Comparison of ENCODE assay signal across 14 cellular contexts in genomic region chr11:122232985-122233384, GRCh38.
DNase-seq lines count a peak whose midpoint lies in the region; ATAC-seq and TF ChIP-seq lines count a peak whose summit lies in the region.
"Had no signal": no experiment of that assay in that cellular context is flagged by ENCODE, and none has a peak within 500 bp of the region (broad histone marks: within the 10 kb centered on the region; RNA-seq: fewer than 3 reads in every experiment).

No MANE protein-coding gene starts in this region.

- CTCF ChIA-PET in PC-3 (lab: Charles Lee), result no interaction called here

- intact Hi-C loops in PC-3 (cut with micrococcal nuclease), result no loop called here

- no peak overlapping the region for H3K4me2 ChIP-seq in PC-3 (ENCODE audit: low read length)

- H3K36me3 ChIP-seq in PC-3 (ENCODE audit: low read depth, low read length), result no peaks in the 10 kb centered on the region
- H3K36me3 ChIP-seq: BLaER1 had no signal

- no peak overlapping the region for H3K4me3 ChIP-seq in PC-3 (ENCODE audit: low read length)
- H3K4me3 ChIP-seq: BLaER1, GM23248, K562 had no signal

- H4K20me1 ChIP-seq in PC-3 (ENCODE audit: low read length), result no peaks in the 10 kb centered on the region
- H4K20me1 ChIP-seq: BLaER1 had no signal

- no TSS peak for BruUV-seq in PC-3 (replicated peaks; lab: Mats Ljungman, UMichigan)

- H3K4me1 ChIP-seq in PC-3 (ENCODE audit: insufficient read depth, low read length), result 0 out of 2 replicates have a peak, but pooled peaks cover 8% of the 10 kb centered on the region

- no peak for TF ChIP-seq CTCF in PC-3 (conservative IDR thresholded peaks at IDR 0.05; ENCODE audit: low read depth, low read length)

- H2AFZ ChIP-seq in PC-3 (ENCODE audit: low read length), result no peak overlapping the region
- H2AFZ ChIP-seq: GM23248 had no signal

- H3K9me3 ChIP-seq in PC-3 (ENCODE audit: low read length), result no peaks in the 10 kb centered on the region
- H3K9me3 ChIP-seq: BLaER1 had no signal

- no peaks in the 10 kb centered on the region for H3F3A ChIP-seq in PC-3 (ENCODE audit: low read length, unreplicated experiment)

- POLR2A ChIA-PET in PC-3 (lab: Charles Lee; ENCODE audit: unreplicated experiment), result no interaction called here

- peaks cover 40% of the 10 kb centered on the region for H3K27me3 ChIP-seq in PC-3 (ENCODE audit: low read length)
- H3K27me3 ChIP-seq: BLaER1 had no signal

- peak; percentile 39 for DNase-seq in DMS53 (lab: John Stamatoyannopoulos, UW)
- DNase-seq in DMS53 treated with DMSO at 0.1 percent for 48 hours (lab: John Stamatoyannopoulos, UW; ENCODE audit: unreplicated experiment), result no peak
- DNase-seq in PC-3, result peak; percentile 29
- DNase-seq in SIG-M5 treated with dmso at 0.1 percent for 504 hours (lab: John Stamatoyannopoulos, UW; ENCODE audit: unreplicated experiment), result no peak
- DNase-seq in activated CD8-positive, alpha-beta memory T cell treated with anti-CD3 and anti-CD28 coated beads, Interleukin-2, amount 50 U/mL, for 48 hours, result no peak
- DNase-seq: CD4-positive, CD25-positive, alpha-beta regulatory T cell; DMS79; EL; GM23248 had no signal

- ATAC-seq in PC-3, result no peak
- ATAC-seq in HG02610 (IDR thresholded peaks at IDR 0.05; ENCODE audit: unreplicated experiment), result no peak
- ATAC-seq: K562 had no signal

- H3K9ac ChIP-seq in PC-3 (ENCODE audit: low read length), result no peak overlapping the region
- H3K9ac ChIP-seq: BLaER1, GM23248 had no signal

- no peaks in the 10 kb centered on the region; the same call in 1 of the 2 replicates for H3K9me2 ChIP-seq in PC-3 (replicated peaks; ENCODE audit: low read length)

- H3K79me2 ChIP-seq in PC-3 (ENCODE audit: low read length), result no peaks in the 10 kb centered on the region

- H3K27ac ChIP-seq in PC-3 (ENCODE audit: low read length), result no peak overlapping the region
- H3K27ac ChIP-seq in cingulate gyrus (ENCODE audit: low read depth, low read length), result peak overlapping the region; percentile 14
- H3K27ac ChIP-seq: 22Rv1, BLaER1, GM23248 had no signal

Comparison
In these comparisons a context has a peak if more than half of its experiments do, and no peak if none do; other contexts are left out.
1. DNase-seq: peak in DMS53 (single experiment) and PC-3 (single experiment); none in DMS53 treated with DMSO at 0.1 percent for 48 hours (single experiment), SIG-M5 treated with dmso at 0.1 percent for 504 hours (single experiment) and activated CD8-positive, alpha-beta memory T cell treated with anti-CD3 and anti-CD28 coated beads, Interleukin-2, amount 50 U/mL, for 48 hours (single experiment).